In the genomic region with DNA sequence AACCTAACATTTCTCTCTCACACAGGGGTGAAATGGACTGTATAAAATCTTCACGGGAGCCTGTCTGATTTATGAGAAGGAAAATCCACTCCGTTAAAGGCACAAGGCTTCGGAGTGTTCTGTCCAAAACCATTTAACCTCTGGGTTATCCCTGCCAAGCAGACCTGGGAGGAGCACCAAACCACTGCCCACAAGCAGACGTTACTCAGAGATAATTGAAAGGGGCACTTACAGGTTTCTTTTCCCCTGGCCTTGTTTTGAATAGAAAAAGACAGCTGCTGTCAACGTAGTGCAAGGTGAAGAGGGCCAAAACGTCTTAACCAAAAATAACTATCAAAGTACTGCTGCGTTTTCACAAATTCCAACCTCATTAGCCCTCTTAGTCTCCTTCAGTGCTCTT, we compare ENCODE assay signal across 17 cellular contexts.
DNase-seq lines count a peak whose midpoint lies in the region; ATAC-seq and TF ChIP-seq lines count a peak whose summit lies in the region.
"Had no signal": no experiment of that assay in that cellular context is flagged by ENCODE, and none has a peak within 500 bp of the region (broad histone marks: within the 10 kb centered on the region; RNA-seq: fewer than 3 reads in every experiment).

No MANE protein-coding gene starts in this region.

- TF ChIP-seq CTCF in WERI-Rb-1 (IDR thresholded peaks at IDR 0.05; ENCODE audit: low read depth, low read length) (no peak), smooth muscle cell (IDR thresholded peaks at IDR 0.05; ENCODE audit: borderline replicate concordance, insufficient read depth, poor library complexity, severe bottlenecking) (no peak), tibial artery (IDR thresholded peaks at IDR 0.05) (no peak)

- DNase-seq in Caki2 (ENCODE audit: low read depth) (peak; percentile 27), NCI-H1092 treated with DMSO at 0.1 percent for 48 hours (lab: John Stamatoyannopoulos, UW) (peak; percentile 69), NCI-H69 (lab: John Stamatoyannopoulos, UW) (peak; percentile 87), WERI-Rb-1 (peak; percentile 11), smooth muscle cell (lab: John Stamatoyannopoulos, UW; ENCODE audit: unreplicated experiment) (no peak), EL (no peak), tibial artery (no peak)
- DNase-seq in activated T-cell treated with anti-CD3 and anti-CD28 coated beads, Interleukin-2, amount 50 U/mL, for 4 hours = no peak
- DNase-seq: CD4-positive, CD25-positive, alpha-beta regulatory T cell; dermis blood vessel endothelial cell; H9; KBM-7; stimulated activated CD4-positive, alpha-beta T cell treated with anti-CD3 and anti-CD28 coated beads, Interleukin-4, amount 100 ng/mL, for 1 hour had no signal

- 68% methylated on average over 7 of the region's 7 CpGs for WGBS in smooth muscle cell (ENCODE audit: low lambda C conversion rate)

- H3K27me3 ChIP-seq in WERI-Rb-1 (ENCODE audit: insufficient read depth, low read depth, severe bottlenecking) (no peaks in the 10 kb centered on the region), smooth muscle cell (ENCODE audit: low read depth) (no peaks in the 10 kb centered on the region), tibial artery (no peaks in the 10 kb centered on the region)
- H3K27me3 ChIP-seq: gastroesophageal sphincter had no signal

- no peak overlapping the region for H3K9ac ChIP-seq in smooth muscle cell (ENCODE audit: low read depth)

- intact Hi-C loops in tibial artery (cut with DNase I; ENCODE audit: low total_unique reads) = no loop called here

- ATAC-seq in activated T-cell treated with anti-CD3 and anti-CD28 coated beads, Interleukin-2, amount 50 U/mL, for 4 hours = no peak
- ATAC-seq: gastroesophageal sphincter, left lobe of liver had no signal

- no peaks in the 10 kb centered on the region for H3K4me1 Mint-ChIP-seq in activated T-cell treated with anti-CD3 and anti-CD28 coated beads, Interleukin-2, amount 50 U/mL, for 4 hours (ENCODE audit: low read depth)
- H3K4me1 Mint-ChIP-seq: CD4-positive, CD25-positive, alpha-beta regulatory T cell had no signal

- H3K27ac ChIP-seq in WERI-Rb-1 (peak overlapping the region; percentile 26; the same call in 1 of the 2 replicates), smooth muscle cell (ENCODE audit: low read depth) (no peak overlapping the region), tibial artery (no peak overlapping the region)
- H3K27ac ChIP-seq: epithelial cell of prostate, gastroesophageal sphincter had no signal

- H3K4me3 Mint-ChIP-seq in activated T-cell treated with anti-CD3 and anti-CD28 coated beads, Interleukin-2, amount 50 U/mL, for 4 hours = no peak overlapping the region
- H3K4me3 Mint-ChIP-seq: activated naive CD8-positive, alpha-beta T cell; CD4-positive, CD25-positive, alpha-beta regulatory T cell; H9 had no signal

- H3K36me3 Mint-ChIP-seq in activated T-cell treated with anti-CD3 and anti-CD28 coated beads, Interleukin-2, amount 50 U/mL, for 4 hours (ENCODE audit: insufficient read depth) = no peaks in the 10 kb centered on the region
- H3K36me3 Mint-ChIP-seq: activated naive CD8-positive, alpha-beta T cell; CD4-positive, CD25-positive, alpha-beta regulatory T cell had no signal

- H3K4me2 ChIP-seq in smooth muscle cell = no peak overlapping the region

- H3K9me3 Mint-ChIP-seq in activated T-cell treated with anti-CD3 and anti-CD28 coated beads, Interleukin-2, amount 50 U/mL, for 4 hours = no peaks in the 10 kb centered on the region
- H3K9me3 Mint-ChIP-seq: CD4-positive, CD25-positive, alpha-beta regulatory T cell; H9 had no signal

- H3K9me3 ChIP-seq in WERI-Rb-1 (ENCODE audit: severe bottlenecking) (no peaks in the 10 kb centered on the region), smooth muscle cell (replicated peaks; ENCODE audit: low read depth) (no peaks in the 10 kb centered on the region), tibial artery (no peaks in the 10 kb centered on the region)
- H3K9me3 ChIP-seq: gastroesophageal sphincter had no signal

- H4K20me1 ChIP-seq in smooth muscle cell (ENCODE audit: low read depth) = no peaks in the 10 kb centered on the region

- H3K4me1 ChIP-seq in smooth muscle cell (ENCODE audit: low read depth) = no peaks in the 10 kb centered on the region
- no peaks in the 10 kb centered on the region for H3K4me1 ChIP-seq in tibial artery
- H3K4me1 ChIP-seq: gastroesophageal sphincter had no signal

- H3K4me3 ChIP-seq in WERI-Rb-1 (ENCODE audit: low read depth, low read length) (no peak overlapping the region), smooth muscle cell (no peak overlapping the region), tibial artery (no peak overlapping the region)
- H3K4me3 ChIP-seq: gastroesophageal sphincter had no signal

- H3K79me2 ChIP-seq in smooth muscle cell (ENCODE audit: low read depth) = no peaks in the 10 kb centered on the region

- H3K36me3 ChIP-seq in WERI-Rb-1 (no peaks in the 10 kb centered on the region), smooth muscle cell (ENCODE audit: low read depth) (no peaks in the 10 kb centered on the region), tibial artery (no peaks in the 10 kb centered on the region)
- H3K36me3 ChIP-seq: gastroesophageal sphincter had no signal

- in situ Hi-C loops in Caki2 (cut with HindIII; ENCODE audit: low pct_unique_long_range_greater_than_20kb, low sequenced_read_pairs) = no loop called here

- no peak overlapping the region for H2AFZ ChIP-seq in smooth muscle cell (ENCODE audit: low read depth)

- H3K27me3 Mint-ChIP-seq in activated T-cell treated with anti-CD3 and anti-CD28 coated beads, Interleukin-2, amount 50 U/mL, for 4 hours (ENCODE audit: low read depth) = no peaks in the 10 kb centered on the region
- H3K27me3 Mint-ChIP-seq: activated naive CD8-positive, alpha-beta T cell; CD4-positive, CD25-positive, alpha-beta regulatory T cell had no signal

- H3F3A ChIP-seq in smooth muscle cell (ENCODE audit: low read depth) = no peaks in the 10 kb centered on the region

Comparison
In these comparisons a context has a peak if more than half of its experiments do, and no peak if none do; other contexts are left out.
1. DNase-seq: peak in Caki2 (single experiment), NCI-H1092 treated with DMSO at 0.1 percent for 48 hours (single experiment), NCI-H69 (single experiment) and WERI-Rb-1 (single experiment); none in smooth muscle cell (single experiment), EL (single experiment), activated T-cell treated with anti-CD3 and anti-CD28 coated beads, Interleukin-2, amount 50 U/mL, for 4 hours (single experiment) and tibial artery (0 of 2).